29 cellular contexts compared by ENCODE assay signal in genomic region chr11:32704775-32705174, GRCh38.
"Had no signal": no experiment of that assay in that cellular context is flagged by ENCODE, and none has a peak within 500 bp of the region (broad histone marks: within the 10 kb centered on the region; RNA-seq: fewer than 3 reads in every experiment).

No MANE protein-coding gene starts in this region.

- H3K27me3 Mint-ChIP-seq: dendritic cell treated with granulocyte-macrophage colony-stimulating factor and Interleukin-4, amounts not matched to agents 40 ng/mL and 50 ng/mL, for 4 days; memory B cell had no signal

- FAIRE-seq: colon, keratinocyte had no signal

- H3K4me3 ChIP-seq: gastrocnemius medialis, lung, prostate gland, right atrium auricular region, smooth muscle cell, stomach, thyroid gland had no signal

- DNase-seq: effector CD8-positive, alpha-beta T cell; endodermal cell; foreskin fibroblast; gastrocnemius medialis; head of caudate nucleus; naive B cell; nucleus accumbens; stimulated activated CD4-positive, alpha-beta T cell treated with anti-CD3 and anti-CD28 coated beads, Interleukin-12 subunit alpha, Interleukin-12 subunit beta, amount 100 ng/mL, for 4 hours; stimulated activated CD4-positive, alpha-beta T cell treated with anti-CD3 and anti-CD28 coated beads, Interleukin-1b, Interleukin-23, amount 100 ng/mL, for 48 hours; stimulated activated CD4-positive, alpha-beta T cell treated with anti-CD3 and anti-CD28 coated beads, Interleukin-4, amount 100 ng/mL, for 1 hour; stimulated activated CD8-positive, alpha-beta memory T cell treated with anti-CD3 and anti-CD28 coated beads, Interleukin-4, amount 100 ng/mL, for 48 hours; stimulated activated naive CD4-positive, alpha-beta T cell treated with Interleukin-2 at 50 U/mL for 16 hours; stomach; thyroid gland had no signal

- H3K4me1 ChIP-seq: gastrocnemius medialis, prostate gland, right atrium auricular region, stomach, thyroid gland had no signal

- H3K36me3 ChIP-seq: gastrocnemius medialis, prostate gland, right atrium auricular region, stomach, thyroid gland had no signal

- H3K27ac Mint-ChIP-seq: dendritic cell treated with granulocyte-macrophage colony-stimulating factor and Interleukin-4, amounts not matched to agents 40 ng/mL and 50 ng/mL, for 4 days; endodermal cell; memory B cell; naive B cell; natural killer cell treated with Interleukin-12 subunit alpha and Interleukin-12 subunit beta and Interleukin-15 and Interleukin-18, amount 100 ng/mL, for 72 hours; type B pancreatic cell had no signal

- H3K27me3 ChIP-seq: right atrium auricular region, thyroid gland had no signal

- H3K9me3 Mint-ChIP-seq: natural killer cell treated with Interleukin-12 subunit alpha and Interleukin-12 subunit beta and Interleukin-15 and Interleukin-18, amount 100 ng/mL, for 72 hours had no signal

- H3K36me3 Mint-ChIP-seq: memory B cell; naive B cell; natural killer cell treated with Interleukin-12 subunit alpha and Interleukin-12 subunit beta and Interleukin-15 and Interleukin-18, amount 100 ng/mL, for 72 hours; type B pancreatic cell had no signal

- H3K4me1 Mint-ChIP-seq: endodermal cell, memory B cell, naive B cell, neural crest cell had no signal

- H3K4me2 ChIP-seq: smooth muscle cell had no signal

- H3K27ac ChIP-seq: epithelial cell of prostate, gastrocnemius medialis, prostate gland, right atrium auricular region, stomach, thyroid gland had no signal

- H3K4me3 Mint-ChIP-seq: dendritic cell treated with granulocyte-macrophage colony-stimulating factor and Interleukin-4, amounts not matched to agents 40 ng/mL and 50 ng/mL, for 4 days; endodermal cell; memory B cell; naive B cell; natural killer cell treated with Interleukin-12 subunit alpha and Interleukin-12 subunit beta and Interleukin-15 and Interleukin-18, amount 100 ng/mL, for 72 hours; neural crest cell; type B pancreatic cell had no signal

- ATAC-seq: esophagus mucosa, gastrocnemius medialis, left lobe of liver, sciatic nerve had no signal

- H3K9me3 ChIP-seq: prostate gland, thyroid gland had no signal
